ENCODE assay signal across 26 cellular contexts in the genomic region with DNA sequence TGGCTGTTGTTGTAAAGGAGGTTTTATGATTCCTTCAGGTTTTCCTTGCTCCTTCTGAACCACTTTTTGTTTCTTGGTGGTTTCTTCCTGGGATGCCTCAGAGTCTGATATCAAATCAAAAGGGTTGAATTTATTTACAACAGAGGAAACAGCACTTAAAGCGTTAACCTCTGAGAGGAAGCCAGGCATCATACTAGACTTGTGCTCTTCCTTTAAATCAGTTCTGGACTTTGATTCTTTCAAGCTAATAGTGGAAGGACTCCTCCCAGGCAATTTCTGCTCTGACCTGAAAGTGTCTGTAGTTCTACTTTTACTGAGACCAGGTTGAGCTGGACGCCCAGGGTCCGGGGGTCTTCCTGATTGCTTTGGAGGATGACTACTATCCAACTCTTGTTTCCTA. TPM values are rescaled to one million over a fixed set of nuclear protein-coding genes. Genes with fewer than 3 reads are reported as not detected.
"Had no signal": no experiment of that assay in that cellular context is flagged by ENCODE, and none has a peak within 500 bp of the region (broad histone marks: within the 10 kb centered on the region; RNA-seq: fewer than 3 reads in every experiment).

No MANE protein-coding gene starts in this region.

- H3K4me2 ChIP-seq: smooth muscle cell had no signal

- DNase-seq: heart right ventricle; hypothalamus; immature natural killer cell; kidney; left ventricle myocardium inferior; naive thymus-derived CD4-positive, alpha-beta T cell; retina; sigmoid colon; stimulated activated CD4-positive, alpha-beta T cell treated with anti-CD3 and anti-CD28 coated beads, Interleukin-2, amount 100 ng/mL, for 24 hours; stimulated activated CD4-positive, alpha-beta T cell treated with anti-CD3 and anti-CD28 coated beads, Interleukin-4, amount 100 ng/mL, for 1 hour; stimulated activated naive CD4-positive, alpha-beta T cell; tibial artery; trophoblast cell; upper lobe of right lung; uterus had no signal

- H3K4me3 Mint-ChIP-seq: immature natural killer cell; mesothelial cell of epicardium; naive thymus-derived CD4-positive, alpha-beta T cell; natural killer cell treated with Interleukin-12 subunit alpha and Interleukin-12 subunit beta and Interleukin-15 and Interleukin-18, amount 100 ng/mL, for 72 hours; stimulated activated naive CD8-positive, alpha-beta T cell treated with anti-CD3 and anti-CD28 coated beads, Interleukin-15, Interleukin-2, amounts not matched to agents 100 ng/mL and 50 ng/mL, for 24 hours had no signal

- H3K4me1 Mint-ChIP-seq: immature natural killer cell; naive thymus-derived CD4-positive, alpha-beta T cell had no signal

- H3K27ac ChIP-seq: heart right ventricle, left ventricle myocardium inferior, pancreas, prostate gland, sigmoid colon, suprapubic skin, thoracic aorta, tibial artery, upper lobe of right lung, uterus had no signal

- H3K27me3 Mint-ChIP-seq: natural killer cell treated with Interleukin-12 subunit alpha and Interleukin-12 subunit beta and Interleukin-15 and Interleukin-18, amount 100 ng/mL, for 72 hours had no signal

- H3K9me3 Mint-ChIP-seq: mesothelial cell of epicardium had no signal

- ATAC-seq: heart right ventricle; naive thymus-derived CD4-positive, alpha-beta T cell; natural killer cell treated with Interleukin-12 subunit alpha and Interleukin-12 subunit beta and Interleukin-15 and Interleukin-18, amount 100 ng/mL, for 72 hours; pancreas; right cardiac atrium; upper lobe of right lung had no signal

- H3K27ac Mint-ChIP-seq: immature natural killer cell; mesothelial cell of epicardium; naive thymus-derived CD4-positive, alpha-beta T cell; natural killer cell treated with Interleukin-12 subunit alpha and Interleukin-12 subunit beta and Interleukin-15 and Interleukin-18, amount 100 ng/mL, for 72 hours; stimulated activated naive CD8-positive, alpha-beta T cell treated with anti-CD3 and anti-CD28 coated beads, Interleukin-15, Interleukin-2, amounts not matched to agents 100 ng/mL and 50 ng/mL, for 24 hours had no signal

- H3K4me1 ChIP-seq: heart right ventricle, left ventricle myocardium inferior, prostate gland, sigmoid colon, suprapubic skin, tibial artery, upper lobe of right lung, uterus had no signal

- H3K9me3 ChIP-seq: heart right ventricle, left ventricle myocardium inferior, pancreas, prostate gland, sigmoid colon, suprapubic skin, thoracic aorta, tibial artery, upper lobe of right lung, uterus had no signal

- H3K4me3 ChIP-seq: heart right ventricle, left ventricle myocardium inferior, lung, pancreas, prostate gland, sigmoid colon, smooth muscle cell, suprapubic skin, thoracic aorta, tibial artery, upper lobe of right lung, uterus had no signal

- H3K36me3 ChIP-seq: heart right ventricle, left ventricle myocardium inferior, pancreas, prostate gland, sigmoid colon, suprapubic skin, thoracic aorta, tibial artery, upper lobe of right lung, uterus had no signal

- H3K36me3 Mint-ChIP-seq: immature natural killer cell had no signal

- H3K27me3 ChIP-seq: pancreas, sigmoid colon, suprapubic skin, tibial artery, upper lobe of right lung, uterus had no signal

RNA-seq across cellular contexts. Expression of a gene that starts 6.7 kb away (rescaled TPM):
- total RNA-seq: mononuclear cell; natural killer cell treated with Interleukin-12 subunit alpha and Interleukin-12 subunit beta and Interleukin-15 and Interleukin-18, amount 100 ng/mL, for 72 hours had no signal
- polyA plus RNA-seq: immature natural killer cell; naive thymus-derived CD4-positive, alpha-beta T cell had no signal
